Comparison of ENCODE assay signal across 8 cellular contexts in the genomic region with DNA sequence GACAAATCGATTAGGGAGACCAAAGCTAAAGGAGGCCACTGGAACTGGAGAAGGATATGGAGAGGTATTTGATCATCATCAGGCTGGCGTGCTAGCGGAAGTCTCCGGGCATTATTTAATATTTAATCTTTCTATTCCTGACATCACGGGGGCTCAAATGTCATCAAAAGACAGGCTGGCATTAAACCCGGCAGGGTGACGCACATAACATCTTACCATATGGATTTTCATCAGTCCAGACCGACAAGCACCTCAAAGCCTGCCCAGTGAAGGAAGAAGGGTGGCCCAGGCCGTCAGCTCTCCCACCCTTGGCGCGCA. TPM values are rescaled to one million over a fixed set of nuclear protein-coding genes. Genes with fewer than 3 reads are reported as not detected.
DNase-seq lines count a peak whose midpoint lies in the region; ATAC-seq lines count a peak whose summit lies in the region.

No MANE protein-coding gene starts in this region.

- H3K27ac ChIP-seq in iPS-20b (ENCODE audit: low read length), result no peak overlapping the region

- no peaks in the 10 kb centered on the region for H3K9me3 ChIP-seq in iPS-20b (ENCODE audit: insufficient read depth, low read depth, low read length)

- H3K4me3 ChIP-seq in iPS-20b (ENCODE audit: low read length), result peak overlapping the region; percentile 85

- intact Hi-C loops in Right ventricle myocardium superior (cut with DNase I), result no loop called here
- intact Hi-C loops in Right ventricle myocardium inferior (cut with DNase I), result loop anchor here (5.0 kb wide), 2 partner anchors 35 to 90 kb away; a partner anchor contains a TSS

- H3K27ac Mint-ChIP-seq in stimulated activated naive CD8-positive, alpha-beta T cell treated with anti-CD3 and anti-CD28 coated beads, Interleukin-15, amount 100 ng/mL, for 72 hours, result peak overlapping the region; percentile 92 to 94

- no peaks in the 10 kb centered on the region for H3K27me3 Mint-ChIP-seq in stimulated activated naive CD8-positive, alpha-beta T cell treated with anti-CD3 and anti-CD28 coated beads, Interleukin-15, amount 100 ng/mL, for 72 hours

- DNase-seq in Right ventricle myocardium superior, result no peak
- no peak for DNase-seq in Right ventricle myocardium inferior (ENCODE audit: missing footprints)
- peak; percentile 56 for DNase-seq in LoVo (ENCODE audit: low spot score)
- peak; percentile 8 for DNase-seq in amniotic epithelial cell (ENCODE audit: low read depth)
- no peak for DNase-seq in stimulated activated naive CD8-positive, alpha-beta T cell treated with anti-CD3 and anti-CD28 coated beads, Interleukin-15, amount 100 ng/mL, for 72 hours
- DNase-seq in Ammon's horn (ENCODE audit: low spot score), result no peak

- H3K9me3 Mint-ChIP-seq in stimulated activated naive CD8-positive, alpha-beta T cell treated with anti-CD3 and anti-CD28 coated beads, Interleukin-15, amount 100 ng/mL, for 72 hours, result no peaks in the 10 kb centered on the region

- peaks cover 40% of the 10 kb centered on the region for H3K4me1 Mint-ChIP-seq in stimulated activated naive CD8-positive, alpha-beta T cell treated with anti-CD3 and anti-CD28 coated beads, Interleukin-15, amount 100 ng/mL, for 72 hours

- peak overlapping the region; percentile 92 to 94 for H3K4me3 Mint-ChIP-seq in stimulated activated naive CD8-positive, alpha-beta T cell treated with anti-CD3 and anti-CD28 coated beads, Interleukin-15, amount 100 ng/mL, for 72 hours

- H3K4me1 ChIP-seq in iPS-20b (ENCODE audit: insufficient read depth, low read length), result no peaks in the 10 kb centered on the region

- H3K27me3 ChIP-seq in iPS-20b (ENCODE audit: insufficient read depth, low read length), result no peaks in the 10 kb centered on the region

- H3K36me3 ChIP-seq in iPS-20b (ENCODE audit: insufficient read depth, low read depth, low read length), result no peaks in the 10 kb centered on the region

- ATAC-seq in Right ventricle myocardium superior (ENCODE audit: poor library complexity) (peak; percentile 2), Right ventricle myocardium inferior (no peak), HG02798 (IDR thresholded peaks at IDR 0.05; ENCODE audit: poor library complexity, unreplicated experiment) (no peak)
- ATAC-seq in stimulated activated naive CD8-positive, alpha-beta T cell treated with anti-CD3 and anti-CD28 coated beads, Interleukin-15, amount 100 ng/mL, for 72 hours, result peak; percentile 47

- peak overlapping the region; percentile 76 for H3K9ac ChIP-seq in iPS-20b (ENCODE audit: low read depth, low read length)

RNA-seq across cellular contexts. Expression of a gene that starts 0.6 kb away (rescaled TPM):
- total RNA-seq in Right ventricle myocardium superior, result 75.5 TPM
- 76.6 TPM for total RNA-seq in Right ventricle myocardium inferior

RNA-seq across cellular contexts. Expression of a gene that starts 0.7 kb away (rescaled TPM):
- total RNA-seq in Right ventricle myocardium superior (7.4 TPM), Right ventricle myocardium inferior (6.2 TPM)

Comparison
In these comparisons a context has a peak if more than half of its experiments do, and no peak if none do; other contexts are left out.
1. ATAC-seq: peak in Right ventricle myocardium superior (single experiment) and stimulated activated naive CD8-positive, alpha-beta T cell treated with anti-CD3 and anti-CD28 coated beads, Interleukin-15, amount 100 ng/mL, for 72 hours (single experiment); none in Right ventricle myocardium inferior (single experiment) and HG02798 (single experiment).
2. DNase-seq: peak in LoVo (single experiment) and amniotic epithelial cell (single experiment); none in Right ventricle myocardium superior (single experiment), Right ventricle myocardium inferior (single experiment), stimulated activated naive CD8-positive, alpha-beta T cell treated with anti-CD3 and anti-CD28 coated beads, Interleukin-15, amount 100 ng/mL, for 72 hours (0 of 2) and Ammon's horn (single experiment).